Comparison of ENCODE assay signal across 1 cellular context in genomic region chr3:50299929-50300680, GRCh38.
TF ChIP-seq lines count a peak whose summit lies in the region.

No MANE protein-coding gene starts in this region.

TF ChIP-seq in HepG2, 621 proteins besides CTCF, POLR2A, EP300 and RAD21 (continued from another document):
- TF ChIP-seq ZC3H4 (CRISPR knock-in tag; IDR thresholded peaks at IDR 0.05; ENCODE audit: borderline replicate concordance): peak; percentile 56; the same call in 1 of the 2 replicates
- TF ChIP-seq POGZ (CRISPR knock-in tag; IDR thresholded peaks at IDR 0.05): 0 out of 2 replicates have a peak, but pooled peaks have one; percentile 1
- TF ChIP-seq MEF2D (CRISPR knock-in tag; IDR thresholded peaks at IDR 0.05): no peak
- no peak; the same call in 1 of the 2 replicates for TF ChIP-seq KAT8 (CRISPR knock-in tag; IDR thresholded peaks at IDR 0.05)
- TF ChIP-seq MEIS1 (CRISPR knock-in tag; IDR thresholded peaks at IDR 0.05; ENCODE audit: borderline replicate concordance): no peak
- TF ChIP-seq SALL1 (CRISPR knock-in tag; IDR thresholded peaks at IDR 0.05): peak; percentile 27; the same call in 1 of the 2 replicates
- no peak for TF ChIP-seq LCORL (IDR thresholded peaks at IDR 0.05)
- peak; percentile 35; the same call in 1 of the 2 replicates for TF ChIP-seq LCORL (CRISPR knock-in tag; IDR thresholded peaks at IDR 0.05)
- TF ChIP-seq KLF6 (CRISPR knock-in tag; IDR thresholded peaks at IDR 0.05): no peak
- TF ChIP-seq HOXA5 (CRISPR knock-in tag; IDR thresholded peaks at IDR 0.05): no peak
- no peak for TF ChIP-seq JUNB (CRISPR knock-in tag; IDR thresholded peaks at IDR 0.05; ENCODE audit: borderline replicate concordance)
- TF ChIP-seq ZSCAN31 (CRISPR knock-in tag; IDR thresholded peaks at IDR 0.05; ENCODE audit: low read depth): no peak
- TF ChIP-seq ZNF225 (CRISPR knock-in tag; IDR thresholded peaks at IDR 0.05): no peak
- TF ChIP-seq GFI1 (CRISPR knock-in tag; IDR thresholded peaks at IDR 0.05; ENCODE audit: borderline replicate concordance): no peak
- TF ChIP-seq ZNF782 (CRISPR knock-in tag; IDR thresholded peaks at IDR 0.05; ENCODE audit: borderline replicate concordance): 0 out of 2 replicates have a peak, but pooled peaks have one; percentile 5
- TF ChIP-seq DNMT1 (CRISPR knock-in tag; IDR thresholded peaks at IDR 0.05): no peak
- no peak for TF ChIP-seq ZNF317 (CRISPR knock-in tag; IDR thresholded peaks at IDR 0.05)
- TF ChIP-seq NFKB2 (CRISPR knock-in tag; IDR thresholded peaks at IDR 0.05; ENCODE audit: borderline replicate concordance): peak; percentile 53; the same call in 1 of the 2 replicates
- no peak for TF ChIP-seq HOMEZ (CRISPR knock-in tag; IDR thresholded peaks at IDR 0.05; ENCODE audit: low read depth)
- no peak for TF ChIP-seq ZNF629 (CRISPR knock-in tag; conservative IDR thresholded peaks at IDR 0.05)
- 0 out of 2 replicates have a peak, but pooled peaks have one; percentile 37 for TF ChIP-seq HNRNPL (IDR thresholded peaks at IDR 0.05; ENCODE audit: low read depth, low read length)
- TF ChIP-seq CENPT (CRISPR knock-in tag; IDR thresholded peaks at IDR 0.05; ENCODE audit: low read depth): no peak
- peak; percentile 2; the same call in 1 of the 2 replicates for TF ChIP-seq FOXP4 (CRISPR knock-in tag; IDR thresholded peaks at IDR 0.05)
- TF ChIP-seq DDIT3 (CRISPR knock-in tag; IDR thresholded peaks at IDR 0.05): no peak
- 0 out of 2 replicates have a peak, but pooled peaks have one; percentile 56 for TF ChIP-seq ZNF256 (CRISPR knock-in tag; conservative IDR thresholded peaks at IDR 0.05)
- TF ChIP-seq ZMYM3 (CRISPR knock-in tag; IDR thresholded peaks at IDR 0.05): no peak; the same call in 1 of the 2 replicates
- TF ChIP-seq ZNF557 (CRISPR knock-in tag; IDR thresholded peaks at IDR 0.05): peak; percentile 15; the same call in 1 of the 2 replicates
- TF ChIP-seq ZNF724P (CRISPR knock-in tag; IDR thresholded peaks at IDR 0.05; ENCODE audit: borderline replicate concordance): no peak
- TF ChIP-seq BATF2 (CRISPR knock-in tag; IDR thresholded peaks at IDR 0.05): 0 out of 2 replicates have a peak, but pooled peaks have one; percentile 38
- no peak for TF ChIP-seq ZNF30 (CRISPR knock-in tag; IDR thresholded peaks at IDR 0.05)
- TF ChIP-seq ZNF883 (CRISPR knock-in tag; IDR thresholded peaks at IDR 0.05; ENCODE audit: not compliant biosample characterization): peak; percentile 53
- TF ChIP-seq NR3C1 (CRISPR knock-in tag; IDR thresholded peaks at IDR 0.05): no peak
- no peak for TF ChIP-seq CEBPB (IDR thresholded peaks at IDR 0.05; ENCODE audit: borderline replicate concordance, low read depth, low read length)
- no peak for TF ChIP-seq ATAD3A (CRISPR knock-in tag; IDR thresholded peaks at IDR 0.05)
- TF ChIP-seq ZNF670 (CRISPR knock-in tag; IDR thresholded peaks at IDR 0.05; ENCODE audit: borderline replicate concordance): no peak
- TF ChIP-seq XBP1 (CRISPR knock-in tag; IDR thresholded peaks at IDR 0.05): no peak
- TF ChIP-seq ZBTB34 (CRISPR knock-in tag; IDR thresholded peaks at IDR 0.05): 0 out of 2 replicates have a peak, but pooled peaks have one; percentile 8
- peak; percentile 79 for TF ChIP-seq ZBTB33 (CRISPR knock-in tag; IDR thresholded peaks at IDR 0.05)
- TF ChIP-seq ZNF83 (CRISPR knock-in tag; IDR thresholded peaks at IDR 0.05; ENCODE audit: borderline replicate concordance): no peak
